Comparison of ENCODE assay signal across 16 cellular contexts in genomic region chr3:4936982-4937614, GRCh38.
"Had no signal": no experiment of that assay in that cellular context is flagged by ENCODE, and none has a peak within 500 bp of the region (broad histone marks: within the 10 kb centered on the region; RNA-seq: fewer than 3 reads in every experiment).

No MANE protein-coding gene starts in this region.

- H3K27me3 ChIP-seq: brain microvascular endothelial cell, esophagus squamous epithelium, left lung, thyroid gland had no signal

- DNase-seq: activated CD4-positive, alpha-beta memory T cell treated with anti-CD3 and anti-CD28 coated beads, Interleukin-2, amount 10 ng/mL, durations not matched to agents 7 days and 5 days; activated CD4-positive, CD25-positive, alpha-beta regulatory T cell treated with anti-CD3 and anti-CD28 coated beads, Interleukin-2, amount 50 U/mL, for 72 hours; activated CD8-positive, alpha-beta memory T cell treated with anti-CD3 and anti-CD28 coated beads, Interleukin-2, amount 50 U/mL, for 4 hours; anterior cingulate cortex; brain microvascular endothelial cell; cortex of kidney; effector CD4-positive, alpha-beta T cell; esophagus squamous epithelium; hippocampal formation; left lung; mammary epithelial cell; stimulated activated CD4-positive, alpha-beta T cell treated with anti-CD3 and anti-CD28 coated beads, Interleukin-12 subunit alpha, Interleukin-12 subunit beta, amount 100 ng/mL, for 4 hours; stimulated activated CD4-positive, alpha-beta T cell treated with anti-CD3 and anti-CD28 coated beads, Interleukin-2, amount 100 ng/mL, for 24 hours; T-helper 9 cell; thyroid gland had no signal

- ATAC-seq: left lung had no signal

- H3K9me3 ChIP-seq: esophagus squamous epithelium, left lung, thyroid gland had no signal

- H3K27me3 Mint-ChIP-seq: activated CD4-positive, alpha-beta memory T cell treated with anti-CD3 and anti-CD28 coated beads, Interleukin-2, amount 10 ng/mL, durations not matched to agents 7 days and 5 days had no signal

- H3K4me3 Mint-ChIP-seq: activated CD4-positive, alpha-beta memory T cell treated with anti-CD3 and anti-CD28 coated beads, Interleukin-2, amount 10 ng/mL, durations not matched to agents 7 days and 5 days; neural crest cell had no signal

- H3K4me1 ChIP-seq: esophagus squamous epithelium, left lung, thyroid gland had no signal

- H3K27ac ChIP-seq: brain microvascular endothelial cell, esophagus squamous epithelium, left lung, thyroid gland had no signal

- H3K9me3 Mint-ChIP-seq: neural crest cell had no signal

- H3K4me1 Mint-ChIP-seq: neural crest cell had no signal

- H3K27ac Mint-ChIP-seq: activated CD4-positive, alpha-beta memory T cell treated with anti-CD3 and anti-CD28 coated beads, Interleukin-2, amount 10 ng/mL, durations not matched to agents 7 days and 5 days had no signal

- H3K36me3 ChIP-seq: brain microvascular endothelial cell, esophagus squamous epithelium, left lung, thyroid gland had no signal

- H3K4me3 ChIP-seq: esophagus squamous epithelium, left lung, thyroid gland had no signal
